8 cellular contexts compared by ENCODE assay signal in the genomic region with DNA sequence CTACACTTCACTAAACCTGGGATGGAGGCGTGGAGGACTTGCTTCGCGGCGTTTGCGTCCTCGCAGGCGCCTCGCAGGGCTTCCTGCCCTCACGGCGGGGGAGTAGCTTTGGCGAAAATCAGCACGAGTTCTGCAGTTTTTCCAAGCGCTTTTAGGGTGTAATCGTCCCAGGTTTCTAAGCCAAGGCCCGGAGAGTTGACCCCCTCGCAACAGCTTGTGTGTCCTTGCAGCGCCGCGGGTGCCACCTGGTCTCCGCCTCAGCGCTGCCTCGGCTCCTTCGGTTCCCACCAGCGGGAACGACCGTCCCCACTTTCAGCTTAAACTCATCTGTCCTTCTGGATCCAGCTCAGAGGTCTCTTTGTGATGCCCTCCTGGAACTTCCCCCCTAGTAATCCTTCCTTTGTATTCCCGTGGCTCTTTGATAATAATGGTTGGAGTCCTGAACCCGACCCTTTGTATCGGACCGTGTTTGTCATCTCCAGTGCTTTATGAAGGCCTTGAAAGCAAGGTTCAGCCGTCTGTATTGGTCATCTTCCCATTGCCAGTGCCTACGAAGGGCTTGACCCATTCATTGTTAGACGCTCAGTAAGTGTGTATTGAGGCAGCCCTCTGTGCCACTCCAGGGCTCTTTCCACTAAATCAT. TPM values are rescaled to one million over a fixed set of nuclear protein-coding genes. Genes with fewer than 3 reads are reported as not detected.
A peak's percentile ranks its signal among the peaks of the same experiment; 100 is the strongest.
DNase-seq lines count a peak whose midpoint lies in the region; ATAC-seq and TF ChIP-seq lines count a peak whose summit lies in the region.

No MANE protein-coding gene starts in this region.

- TF ChIP-seq CTCF in GM13977 (IDR thresholded peaks at IDR 0.05; ENCODE audit: extremely low read depth, insufficient read depth, missing control alignments), result no peak

- H3K27ac ChIP-seq in ACC112 (ENCODE audit: low read depth, low read length), result peak overlapping the region; percentile 88

- in situ Hi-C loops in GM13977 (cut with MboI; ENCODE audit: low pct_unique_long_range_greater_than_20kb, low sequenced_read_pairs, unreplicated experiment), result no loop called here

- peaks cover 11% of the 10 kb centered on the region for H3K36me3 ChIP-seq in ACC112 (ENCODE audit: insufficient read depth, low read length)

- H2AFZ ChIP-seq in ACC112 (ENCODE audit: low read length, unreplicated experiment), result peak overlapping the region; percentile 93

- H3K36me3 Mint-ChIP-seq in natural killer cell treated with Interleukin-12 subunit alpha and Interleukin-12 subunit beta and Interleukin-15 and Interleukin-18, amount 100 ng/mL, for 72 hours, result peaks cover 11% of the 10 kb centered on the region

- no peaks in the 10 kb centered on the region for H3K9me3 Mint-ChIP-seq in natural killer cell treated with Interleukin-12 subunit alpha and Interleukin-12 subunit beta and Interleukin-15 and Interleukin-18, amount 100 ng/mL, for 72 hours

- H3K27ac Mint-ChIP-seq in natural killer cell treated with Interleukin-12 subunit alpha and Interleukin-12 subunit beta and Interleukin-15 and Interleukin-18, amount 100 ng/mL, for 72 hours, result peak overlapping the region; percentile 100

- peak; percentile 27 for DNase-seq in GM13977 (ENCODE audit: low spot score)
- DNase-seq in SK-N-DZ (ENCODE audit: low spot score), result peak; percentile 33
- DNase-seq in erythroblast (lab: John Stamatoyannopoulos, UW), result no peak
- DNase-seq in natural killer cell treated with Interleukin-12 subunit alpha and Interleukin-12 subunit beta and Interleukin-15 and Interleukin-18, amount 100 ng/mL, for 72 hours (ENCODE audit: low spot score), result no peak
- DNase-seq in SIG-M5 (lab: John Stamatoyannopoulos, UW), result no peak

- ATAC-seq in HG03521 (IDR thresholded peaks at IDR 0.05; ENCODE audit: unreplicated experiment) (peak; percentile 3), GM19395 (IDR thresholded peaks at IDR 0.05; ENCODE audit: unreplicated experiment) (no peak)
- peak in 1 of 2 donors; percentile 20 for ATAC-seq in natural killer cell treated with Interleukin-12 subunit alpha and Interleukin-12 subunit beta and Interleukin-15 and Interleukin-18, amount 100 ng/mL, for 72 hours

- H3K27me3 ChIP-seq in ACC112 (ENCODE audit: insufficient read depth, low read length), result no peaks in the 10 kb centered on the region

- H3K79me2 ChIP-seq in ACC112 (ENCODE audit: control insufficient read depth, insufficient read depth, low read length, unreplicated experiment), result peaks cover 45% of the 10 kb centered on the region

- peaks cover 22% of the 10 kb centered on the region for H3K4me1 ChIP-seq in ACC112 (ENCODE audit: control insufficient read depth, insufficient read depth, low read length, unreplicated experiment)

- H3K4me3 ChIP-seq in ACC112 (ENCODE audit: low read depth, low read length), result peak overlapping the region; percentile 90

- peak; percentile 10 for TF ChIP-seq POLR2A in erythroblast (IDR thresholded peaks at IDR 0.05; ENCODE audit: low read length)

- H3K27me3 Mint-ChIP-seq in natural killer cell treated with Interleukin-12 subunit alpha and Interleukin-12 subunit beta and Interleukin-15 and Interleukin-18, amount 100 ng/mL, for 72 hours, result no peaks in the 10 kb centered on the region

- H3K4me3 Mint-ChIP-seq in natural killer cell treated with Interleukin-12 subunit alpha and Interleukin-12 subunit beta and Interleukin-15 and Interleukin-18, amount 100 ng/mL, for 72 hours, result peak overlapping the region; percentile 93

- peaks cover 15 to 30% of the 10 kb centered on the region in 2 donors for H3K4me1 Mint-ChIP-seq in natural killer cell treated with Interleukin-12 subunit alpha and Interleukin-12 subunit beta and Interleukin-15 and Interleukin-18, amount 100 ng/mL, for 72 hours (ENCODE audit: low read depth in 2 of 2)

RNA-seq across cellular contexts. Expression of a gene that starts 0.8 kb away (rescaled TPM):
- 139 and 149 TPM in 2 replicates for polyA plus RNA-seq in SK-N-DZ (2014; cell fraction: cytosol; rRNA removed)
- 97.4 and 104 TPM in 2 replicates for polyA plus RNA-seq in SK-N-DZ (2014; cell fraction: nucleus; rRNA removed)
- 10 to 100 TPM; 76.2 to 94.6 TPM for total RNA-seq in natural killer cell treated with Interleukin-12 subunit alpha and Interleukin-12 subunit beta and Interleukin-15 and Interleukin-18, amount 100 ng/mL, for 72 hours

RNA-seq across cellular contexts. Expression of a gene that starts 16.5 kb away (rescaled TPM):
- polyA plus RNA-seq in SK-N-DZ (2014; cell fraction: cytosol; rRNA removed), result not detected in 2 replicates
- not detected in 2 replicates for polyA plus RNA-seq in SK-N-DZ (2014; cell fraction: nucleus; rRNA removed)
- total RNA-seq in natural killer cell treated with Interleukin-12 subunit alpha and Interleukin-12 subunit beta and Interleukin-15 and Interleukin-18, amount 100 ng/mL, for 72 hours, result not detected

RNA-seq across cellular contexts. Expression of a gene that starts 55.1 kb away (rescaled TPM):
- polyA plus RNA-seq in SK-N-DZ (2014; cell fraction: cytosol; rRNA removed), result not detected in 2 replicates
- not detected in 2 replicates for polyA plus RNA-seq in SK-N-DZ (2014; cell fraction: nucleus; rRNA removed)
- total RNA-seq in natural killer cell treated with Interleukin-12 subunit alpha and Interleukin-12 subunit beta and Interleukin-15 and Interleukin-18, amount 100 ng/mL, for 72 hours, result not detected

Comparison
In these comparisons a context has a peak if more than half of its experiments do, and no peak if none do; other contexts are left out.
1. DNase-seq: peak in GM13977 (single experiment) and SK-N-DZ (single experiment); none in erythroblast (0 of 2), natural killer cell treated with Interleukin-12 subunit alpha and Interleukin-12 subunit beta and Interleukin-15 and Interleukin-18, amount 100 ng/mL, for 72 hours (single experiment) and SIG-M5 (single experiment).